ENCODE assay signal across 8 cellular contexts in the genomic region with DNA sequence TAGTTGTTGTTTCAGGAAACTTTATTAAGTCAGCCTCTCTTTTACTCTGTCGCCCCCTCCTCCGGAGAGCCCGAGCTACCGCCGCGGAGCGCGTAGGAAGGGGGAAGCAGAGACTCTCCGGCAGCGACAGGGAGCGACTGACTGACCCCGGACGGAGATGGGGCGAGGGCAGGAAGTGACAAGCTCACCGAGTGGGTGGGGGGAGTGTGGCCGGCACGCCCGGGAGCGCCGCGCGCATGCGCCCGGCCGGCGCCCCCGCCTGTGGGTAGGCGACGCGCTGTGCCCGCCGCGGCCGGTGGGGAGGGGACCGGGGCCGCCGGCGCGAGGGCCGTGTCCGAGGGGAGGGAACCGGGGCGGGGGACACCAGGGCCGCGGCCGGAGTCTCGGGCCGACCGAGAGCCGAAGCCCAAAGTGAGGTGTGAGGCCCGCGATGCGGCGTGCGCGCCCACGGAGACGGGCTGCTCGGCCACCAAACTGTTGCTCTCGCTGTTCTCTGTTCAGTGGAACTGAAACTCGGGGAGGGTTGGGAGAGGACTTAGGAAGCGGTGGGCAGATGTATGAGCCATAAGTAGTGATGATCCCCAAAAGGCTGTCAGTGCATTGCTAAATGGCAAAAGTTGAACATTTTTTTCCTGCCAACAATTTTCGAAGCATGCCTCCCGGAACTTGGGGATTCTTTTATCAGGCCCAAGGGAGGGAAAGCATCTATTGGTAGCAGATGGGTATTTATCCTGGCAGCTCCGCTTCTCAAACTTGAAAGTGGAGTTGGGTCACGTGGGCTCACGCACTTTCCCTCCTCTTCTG. TPM values are rescaled to one million over a fixed set of nuclear protein-coding genes. Genes with fewer than 3 reads are reported as not detected.
A peak's percentile ranks its signal among the peaks of the same experiment; 100 is the strongest.
DNase-seq lines count a peak whose midpoint lies in the region; ATAC-seq and TF ChIP-seq lines count a peak whose summit lies in the region.

Gene ZNF800, minus strand, starts transcription at position 143 of the 804 bp plus-strand sequence. CDS start 1,151 bp downstream, outside the sequence.

- H3K36me3 ChIP-seq in adipocyte (ENCODE audit: control insufficient read depth, insufficient read depth, low read length, severe bottlenecking): peaks cover 15% of the 10 kb centered on the region
- H3K36me3 ChIP-seq in cardiac muscle cell: peaks cover 18% of the 10 kb centered on the region
- peaks cover 0 to 4% (median 0%) of the 10 kb centered on the region in 4 donors for H3K36me3 ChIP-seq in transverse colon

- TF ChIP-seq CTCF in GM12865 (IDR thresholded peaks at IDR 0.05; ENCODE audit: insufficient read depth, low read depth, low read length, missing control alignments): no peak
- TF ChIP-seq CTCF in cardiac muscle cell (IDR thresholded peaks at IDR 0.05; ENCODE audit: low read depth, low read length): no peak
- no peak for TF ChIP-seq CTCF in transverse colon (IDR thresholded peaks at IDR 0.05)

- no peaks in the 10 kb centered on the region for H3K9me3 ChIP-seq in adipocyte (ENCODE audit: control insufficient read depth, low read length)
- H3K9me3 ChIP-seq in cardiac muscle cell (ENCODE audit: low read depth): no peaks in the 10 kb centered on the region
- no peaks in the 10 kb centered on the region for H3K9me3 ChIP-seq in transverse colon

- H3K27ac ChIP-seq in cardiac muscle cell: peak within 1 kb of the TSS; percentile 85
- H3K27ac ChIP-seq in transverse colon: peak within 1 kb of the TSS; percentile 97 to 100 (median 98)

- TF ChIP-seq POLR2A in transverse colon (IDR thresholded peaks at IDR 0.05): peak; percentile 97

- H3K4me1 ChIP-seq in adipocyte (ENCODE audit: control insufficient read depth, insufficient read depth, low read length) (peaks cover 30% of the 10 kb centered on the region), cardiac muscle cell (ENCODE audit: low read depth) (peaks cover 8% of the 10 kb centered on the region), transverse colon (peaks cover 14 to 33% (median 22%) of the 10 kb centered on the region in 4 donors)

- H3K27me3 ChIP-seq in adipocyte (replicated peaks; ENCODE audit: control insufficient read depth, insufficient read depth, low read length) (no peaks in the 10 kb centered on the region), cardiac muscle cell (peaks cover 13% of the 10 kb centered on the region), transverse colon (no peaks in the 10 kb centered on the region)

- no peak for TF ChIP-seq EP300 in transverse colon (IDR thresholded peaks at IDR 0.05; ENCODE audit: low read depth)

- in situ Hi-C loops in transverse colon (cut with MboI; ENCODE audit: low pct_ligation_motif_present in 1 of 4, low pct_unique_long_range_greater_than_20kb in 1 of 4, low sequenced_read_pairs in 3 of 4): no loop called here

- ATAC-seq in HG02678 (IDR thresholded peaks at IDR 0.05; ENCODE audit: unreplicated experiment): peak; percentile 78

- peak within 1 kb of the TSS; percentile 93 for H3K4me3 ChIP-seq in GM12865 (ENCODE audit: low read depth, low read length)
- peak within 1 kb of the TSS; percentile 92 for H3K4me3 ChIP-seq in adipocyte (ENCODE audit: low read length)
- H3K4me3 ChIP-seq in cardiac muscle cell: peak within 1 kb of the TSS; percentile 98
- peak within 1 kb of the TSS; percentile 68 to 99 (median 92) for H3K4me3 ChIP-seq in transverse colon

- DNase-seq in GM12865 (ENCODE audit: low read depth) (peak; percentile 95), NCI-H1417 treated with DMSO at 0.1 percent for 48 hours (lab: John Stamatoyannopoulos, UW) (peak; percentile 84), T follicular helper cell (ENCODE audit: low read depth) (peak; percentile 72), adipocyte (ENCODE audit: low read depth) (peak; percentile 94), cardiac muscle cell (ENCODE audit: low read depth in 1 of 2, low spot score in 1 of 2) (peak; percentile 86 to 90), pons (ENCODE audit: low spot score) (peak; percentile 91), transverse colon (peak; percentile 94)

- intact Hi-C loops in transverse colon (cut with DNase I; ENCODE audit: low total_unique reads): no loop called here

- H3K9ac ChIP-seq in adipocyte (ENCODE audit: low read length): peak within 1 kb of the TSS; percentile 99

- WGBS in transverse colon (ENCODE audit: low coverage in 1 of 2), 2 donors: 1 to 10% methylated on average over 2 to 38 of the region's 67 CpGs

RNA-seq across cellular contexts. Expression of gene ZNF800, which starts in this region (rescaled TPM):
- total RNA-seq in cardiac muscle cell: 20.3 and 22.5 TPM in 2 replicates
- 13.7 and 20.7 TPM in 2 replicates for polyA plus RNA-seq in cardiac muscle cell
- 10 to 100 TPM; 31.7 to 60.7 (median 41.5) TPM for total RNA-seq in transverse colon

Comparison
In these comparisons a context has a peak if more than half of its experiments do, and no peak if none do; other contexts are left out.
1. Peak in every context shown above with its lines: DNase-seq, ATAC-seq, H3K4me3 ChIP-seq and H3K27ac ChIP-seq.